Comparison of ENCODE assay signal across 12 cellular contexts in the genomic region with DNA sequence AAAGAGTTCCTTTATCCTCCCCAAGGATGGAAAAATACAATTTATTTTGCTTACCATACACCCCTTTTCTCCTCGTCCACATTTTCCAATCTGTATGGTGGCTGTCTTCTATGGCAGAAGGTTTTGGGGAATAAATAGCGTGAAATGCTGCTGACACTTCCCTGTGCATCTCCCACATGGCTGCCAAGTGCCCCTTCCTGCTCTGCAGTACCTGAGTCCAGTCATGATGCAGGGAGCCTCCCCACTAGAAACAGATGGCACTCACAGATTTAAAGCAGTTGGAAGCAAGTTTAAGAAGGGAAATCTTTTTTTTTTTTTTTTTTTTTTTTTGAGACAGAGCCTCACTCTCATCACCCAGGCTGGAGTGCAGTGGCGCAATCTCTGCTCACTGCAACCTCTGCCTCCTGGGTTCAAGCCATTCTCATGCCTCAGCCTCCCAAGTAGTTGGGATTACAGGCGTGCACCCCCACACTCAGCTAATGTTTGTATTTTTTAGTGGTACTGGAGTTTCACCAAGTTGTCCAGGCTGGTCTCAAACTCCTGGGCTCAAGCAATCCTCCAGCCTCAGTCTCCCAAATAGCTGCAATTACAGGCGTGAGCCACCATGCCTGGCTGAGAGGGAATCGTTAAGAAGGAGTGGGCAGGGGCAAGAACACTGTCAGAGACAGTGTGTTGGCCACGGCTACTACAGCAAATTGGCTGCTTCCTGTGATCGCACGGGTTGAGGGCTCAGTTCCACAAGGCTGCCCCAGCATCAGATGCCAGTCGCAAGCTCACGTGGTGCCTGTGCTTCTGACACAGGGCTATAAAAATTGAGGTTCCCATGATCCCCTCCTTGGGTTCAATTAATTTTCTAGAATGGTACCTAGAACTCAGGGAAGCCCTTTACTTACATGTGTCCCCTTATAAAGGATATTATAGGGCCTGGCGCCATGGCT. TPM values are rescaled to one million over a fixed set of nuclear protein-coding genes. Genes with fewer than 3 reads are reported as not detected.
A peak's percentile ranks its signal among the peaks of the same experiment; 100 is the strongest.
DNase-seq lines count a peak whose midpoint lies in the region; ATAC-seq and TF ChIP-seq lines count a peak whose summit lies in the region.
"Had no signal": no experiment of that assay in that cellular context is flagged by ENCODE, and none has a peak within 500 bp of the region (broad histone marks: within the 10 kb centered on the region; RNA-seq: fewer than 3 reads in every experiment).

No MANE protein-coding gene starts in this region.

- peak overlapping the region; percentile 65 for H3K4me3 Mint-ChIP-seq in stimulated activated effector memory CD8-positive, alpha-beta T cell treated with anti-CD3 and anti-CD28 coated beads, Interleukin-12 subunit alpha, Interleukin-12 subunit beta, amount 100 ng/mL, for 72 hours

- H2BK12ac ChIP-seq in mesenchymal stem cell (ENCODE audit: low read length in 2 of 2), result no peak overlapping the region

- H3K4me2 ChIP-seq in osteoblast (ENCODE audit: insufficient read depth, low read length) (no peak overlapping the region), mesenchymal stem cell (ENCODE audit: low read length, poor library complexity, severe bottlenecking) (no peak overlapping the region)
- H3K4me2 ChIP-seq: SK-N-SH had no signal

- no peak overlapping the region for H3K14ac ChIP-seq in mesenchymal stem cell (ENCODE audit: low read length in 2 of 2)

- H3K18ac ChIP-seq in mesenchymal stem cell (ENCODE audit: low read depth in 1 of 2, low read length in 2 of 2), result no peak overlapping the region

- in situ Hi-C loops in SK-MEL-5 (cut with HindIII; ENCODE audit: low pct_unique_long_range_greater_than_20kb, low sequenced_read_pairs), result no loop called here

- H3K4me1 Mint-ChIP-seq in stimulated activated effector memory CD8-positive, alpha-beta T cell treated with anti-CD3 and anti-CD28 coated beads, Interleukin-12 subunit alpha, Interleukin-12 subunit beta, amount 100 ng/mL, for 72 hours, result peaks cover 61% of the 10 kb centered on the region

- H3K9me3 Mint-ChIP-seq in stimulated activated effector memory CD8-positive, alpha-beta T cell treated with anti-CD3 and anti-CD28 coated beads, Interleukin-12 subunit alpha, Interleukin-12 subunit beta, amount 100 ng/mL, for 72 hours, result no peaks in the 10 kb centered on the region

- H2BK120ac ChIP-seq in mesenchymal stem cell (ENCODE audit: low read depth, low read length), result no peak overlapping the region

- H4K91ac ChIP-seq in mesenchymal stem cell (ENCODE audit: low read length), result no peak overlapping the region

- no peak overlapping the region for H2BK5ac ChIP-seq in mesenchymal stem cell (ENCODE audit: low read depth, low read length, poor library complexity, severe bottlenecking)

- no peak overlapping the region for H4K8ac ChIP-seq in mesenchymal stem cell (ENCODE audit: low read length)

- H3K27me3 ChIP-seq in osteoblast (ENCODE audit: insufficient read depth, low read length) (no peaks in the 10 kb centered on the region), mesenchymal stem cell (ENCODE audit: control insufficient read depth in 1 of 2, insufficient read depth in 1 of 2, low read length in 2 of 2) (no peaks in the 10 kb centered on the region)

- no peak overlapping the region for H2AK5ac ChIP-seq in mesenchymal stem cell (ENCODE audit: low read length, severe bottlenecking)

- H3K23ac ChIP-seq in mesenchymal stem cell (ENCODE audit: low read length in 2 of 2), result no peak overlapping the region

- H3K4ac ChIP-seq in mesenchymal stem cell (ENCODE audit: low read depth in 1 of 2, low read length in 2 of 2), result no peak overlapping the region

- H3K79me1 ChIP-seq in mesenchymal stem cell (replicated peaks; ENCODE audit: low read length, poor library complexity, severe bottlenecking), result no peaks in the 10 kb centered on the region

- no peak overlapping the region for H3K27ac ChIP-seq in osteoblast (ENCODE audit: low read depth, low read length)
- no peak overlapping the region for H3K27ac ChIP-seq in mesenchymal stem cell (ENCODE audit: low read length, poor library complexity, severe bottlenecking)

- H3K9me3 ChIP-seq in osteoblast (ENCODE audit: low read depth, low read length) (no peaks in the 10 kb centered on the region), mesenchymal stem cell (ENCODE audit: control insufficient read depth, low read length) (no peaks in the 10 kb centered on the region)
- H3K9me3 ChIP-seq: SK-N-SH had no signal

- H3K4me3 ChIP-seq in osteoblast (ENCODE audit: insufficient read depth, low read length) (no peak overlapping the region), mesenchymal stem cell (ENCODE audit: insufficient read depth in 1 of 2, low read depth in 1 of 2, low read length in 2 of 2) (no peak overlapping the region)

- TF ChIP-seq CTCF in osteoblast (IDR thresholded peaks at IDR 0.05; ENCODE audit: extremely low read depth, low read depth, low read length), result no peak

- no peaks in the 10 kb centered on the region for H3K4me1 ChIP-seq in osteoblast (ENCODE audit: insufficient read depth, low read length)
- peaks cover 6% of the 10 kb centered on the region for H3K4me1 ChIP-seq in mesenchymal stem cell (ENCODE audit: control insufficient read depth, insufficient read depth, low read depth, low read length)

- peak overlapping the region; percentile 94 for H3K27ac Mint-ChIP-seq in stimulated activated effector memory CD8-positive, alpha-beta T cell treated with anti-CD3 and anti-CD28 coated beads, Interleukin-12 subunit alpha, Interleukin-12 subunit beta, amount 100 ng/mL, for 72 hours

- H2AFZ ChIP-seq in osteoblast (ENCODE audit: low read length), result no peak overlapping the region
- H2AFZ ChIP-seq in mesenchymal stem cell (ENCODE audit: low read depth, low read length), result no peak overlapping the region

- 91% methylated on average over 9 of the region's 12 CpGs for WGBS in mesenchymal stem cell

- H3K9ac ChIP-seq in mesenchymal stem cell (ENCODE audit: low read length), result no peak overlapping the region
- H3K9ac ChIP-seq: SK-N-SH had no signal

- no peak overlapping the region for H2BK15ac ChIP-seq in mesenchymal stem cell (ENCODE audit: low read depth, poor library complexity, severe bottlenecking)

- ATAC-seq in stimulated activated effector memory CD8-positive, alpha-beta T cell treated with anti-CD3 and anti-CD28 coated beads, Interleukin-12 subunit alpha, Interleukin-12 subunit beta, amount 100 ng/mL, for 72 hours, result no peak

- H3K36me3 ChIP-seq in osteoblast (ENCODE audit: insufficient read depth, low read length), result peaks cover 11% of the 10 kb centered on the region
- peaks cover 7 to 11% of the 10 kb centered on the region in 2 experiments for H3K36me3 ChIP-seq in mesenchymal stem cell (ENCODE audit: control insufficient read depth in 1 of 2, insufficient read depth in 2 of 2, low read depth in 1 of 2, low read length in 2 of 2)

- no peaks in the 10 kb centered on the region for H4K20me1 ChIP-seq in osteoblast (ENCODE audit: insufficient read depth, low read length)

- peaks cover 59% of the 10 kb centered on the region for H3K36me3 Mint-ChIP-seq in stimulated activated effector memory CD8-positive, alpha-beta T cell treated with anti-CD3 and anti-CD28 coated beads, Interleukin-12 subunit alpha, Interleukin-12 subunit beta, amount 100 ng/mL, for 72 hours

- H3K79me2 ChIP-seq in osteoblast (ENCODE audit: insufficient read depth, low read length), result no peaks in the 10 kb centered on the region

- DNase-seq in DMS53 (lab: John Stamatoyannopoulos, UW) (peak; percentile 30), DMS53 treated with DMSO at 0.1 percent for 48 hours (lab: John Stamatoyannopoulos, UW; ENCODE audit: unreplicated experiment) (no peak), SK-MEL-5 (ENCODE audit: low read depth, low spot score) (peak; percentile 54), germinal center (ENCODE audit: low spot score) (peak; percentile 68), osteoblast (ENCODE audit: insufficient read length, low spot score, missing footprints) (no peak), mesenchymal stem cell (no peak), NCI-H2107 treated with DMSO at 0.1 percent for 48 hours (lab: John Stamatoyannopoulos, UW; ENCODE audit: unreplicated experiment) (no peak)
- no peak for DNase-seq in stimulated activated effector memory CD8-positive, alpha-beta T cell treated with anti-CD3 and anti-CD28 coated beads, Interleukin-12 subunit alpha, Interleukin-12 subunit beta, amount 100 ng/mL, for 72 hours (ENCODE audit: low spot score in 2 of 2)
- DNase-seq: activated CD4-positive, alpha-beta T cell treated with anti-CD3 and anti-CD28 coated beads, Interleukin-2, amount 50 U/mL, for 48 hours; NCI-H2107; SK-N-SH had no signal

RNA-seq across cellular contexts. Expression of gene PILRA, which starts 5.3 kb away (rescaled TPM):
- total RNA-seq in SK-MEL-5 (2014; rRNA removed; shearing (Covaris generic)), result 0.48 TPM in 1 of 2 replicates, not detected in the other
- 0.73 TPM in 1 of 2 replicates, not detected in the other for polyA plus RNA-seq in SK-MEL-5 (2015; cell fraction: cytosol; rRNA removed)
- polyA plus RNA-seq in SK-MEL-5 (2015; cell fraction: nucleus; rRNA removed), result 5.1 and 7.6 TPM in 2 replicates
- total RNA-seq in osteoblast, result 0.36 and 0.59 TPM in 2 replicates
- polyA plus RNA-seq in mesenchymal stem cell (2013, experiment 1 of 2), result 1.1 TPM
- 1.0 TPM for polyA plus RNA-seq in mesenchymal stem cell (2013, experiment 2 of 2)
- total RNA-seq: A172 had no signal

RNA-seq across cellular contexts. Expression of gene PILRB, which starts 10.0 kb away (rescaled TPM):
- total RNA-seq in SK-MEL-5 (2014; rRNA removed; shearing (Covaris generic)), result 41.6 and 42.5 TPM in 2 replicates
- 60.6 and 66.7 TPM in 2 replicates for polyA plus RNA-seq in SK-MEL-5 (2015; cell fraction: cytosol; rRNA removed)
- polyA plus RNA-seq in SK-MEL-5 (2015; cell fraction: nucleus; rRNA removed), result 2,965 and 3,231 TPM in 2 replicates
- 10.9 and 14.8 TPM in 2 replicates for total RNA-seq in osteoblast
- 9.7 TPM for polyA plus RNA-seq in mesenchymal stem cell (2013, experiment 1 of 2)
- 8.9 TPM for polyA plus RNA-seq in mesenchymal stem cell (2013, experiment 2 of 2)

Comparison
In these comparisons a context has a peak if more than half of its experiments do, and no peak if none do; other contexts are left out.
1. DNase-seq: peak in DMS53 (single experiment), SK-MEL-5 (single experiment) and germinal center (single experiment); none in DMS53 treated with DMSO at 0.1 percent for 48 hours (single experiment), stimulated activated effector memory CD8-positive, alpha-beta T cell treated with anti-CD3 and anti-CD28 coated beads, Interleukin-12 subunit alpha, Interleukin-12 subunit beta, amount 100 ng/mL, for 72 hours (0 of 2), osteoblast (single experiment), mesenchymal stem cell (single experiment) and NCI-H2107 treated with DMSO at 0.1 percent for 48 hours (single experiment).